ENCODE assay signal across 1 cellular context in genomic region chr4:76714226-76714625, GRCh38.
TF ChIP-seq lines count a peak whose summit lies in the region.

No MANE protein-coding gene starts in this region.

TF ChIP-seq in WTC11, 78 proteins besides CTCF, POLR2A, EP300 and RAD21 (continued from another document):
- no peak for TF ChIP-seq ZSCAN18 (CRISPR knock-in tag; IDR thresholded peaks at IDR 0.05)
- no peak for TF ChIP-seq STAT6 (CRISPR knock-in tag; conservative IDR thresholded peaks at IDR 0.05; ENCODE audit: low read depth)
- no peak for TF ChIP-seq ZBTB43 (CRISPR knock-in tag; IDR thresholded peaks at IDR 0.05)
- TF ChIP-seq CDX4 (CRISPR knock-in tag; IDR thresholded peaks at IDR 0.05; ENCODE audit: borderline replicate concordance), result no peak
- TF ChIP-seq ZNF138 (CRISPR knock-in tag; conservative IDR thresholded peaks at IDR 0.05), result no peak
